Comparison of ENCODE assay signal across 24 cellular contexts in genomic region chr1:205133287-205133686, GRCh38.
"Had no signal": no experiment of that assay in that cellular context is flagged by ENCODE, and none has a peak within 500 bp of the region (broad histone marks: within the 10 kb centered on the region; RNA-seq: fewer than 3 reads in every experiment).

No MANE protein-coding gene starts in this region.

- H3K27ac ChIP-seq: colonic mucosa, epithelial cell of prostate, esophagus squamous epithelium, gastrocnemius medialis, heart right ventricle, left lung, lower lobe of right lung had no signal

- H3K4me3 Mint-ChIP-seq: dendritic cell treated with granulocyte-macrophage colony-stimulating factor and Interleukin-4, amounts not matched to agents 40 ng/mL and 50 ng/mL, for 4 days; effector memory CD8-positive, alpha-beta T cell; endodermal cell; naive thymus-derived CD8-positive, alpha-beta T cell had no signal

- DNase-seq: colonic mucosa; cortex of kidney; effector CD8-positive, alpha-beta T cell; effector memory CD8-positive, alpha-beta T cell; endodermal cell; erythroblast; esophagus squamous epithelium; foreskin fibroblast; foreskin melanocyte; gastrocnemius medialis; glutamatergic neuron; head of caudate nucleus; heart right ventricle; hippocampal formation; left cardiac atrium; left lung; left ventricle myocardium superior; lower lobe of right lung; mesendoderm; midbrain; naive thymus-derived CD8-positive, alpha-beta T cell had no signal

- H3K36me3 Mint-ChIP-seq: naive thymus-derived CD8-positive, alpha-beta T cell had no signal

- H3K27me3 Mint-ChIP-seq: dendritic cell treated with granulocyte-macrophage colony-stimulating factor and Interleukin-4, amounts not matched to agents 40 ng/mL and 50 ng/mL, for 4 days had no signal

- H3K9me3 ChIP-seq: colonic mucosa, esophagus squamous epithelium, gastrocnemius medialis, heart right ventricle, left lung, lower lobe of right lung had no signal

- H3K9me3 Mint-ChIP-seq: dendritic cell treated with granulocyte-macrophage colony-stimulating factor and Interleukin-4, amounts not matched to agents 40 ng/mL and 50 ng/mL, for 4 days; effector memory CD8-positive, alpha-beta T cell; naive thymus-derived CD8-positive, alpha-beta T cell had no signal

- H3K4me1 ChIP-seq: colonic mucosa, esophagus squamous epithelium, left lung, lower lobe of right lung had no signal

- H3K4me1 Mint-ChIP-seq: endodermal cell had no signal

- H3K4me3 ChIP-seq: colonic mucosa, esophagus squamous epithelium, gastrocnemius medialis, heart right ventricle, left lung, lower lobe of right lung had no signal

- H3K36me3 ChIP-seq: colonic mucosa, esophagus squamous epithelium, gastrocnemius medialis, heart right ventricle, left lung, lower lobe of right lung had no signal

- H3K27me3 ChIP-seq: colonic mucosa, esophagus squamous epithelium, gastrocnemius medialis, heart right ventricle, left lung had no signal

- ATAC-seq: effector memory CD8-positive, alpha-beta T cell; esophagus mucosa; gastrocnemius medialis; heart right ventricle; left cardiac atrium; left lung; left ventricle myocardium superior; lower lobe of right lung; naive thymus-derived CD8-positive, alpha-beta T cell had no signal

- H3K27ac Mint-ChIP-seq: dendritic cell treated with granulocyte-macrophage colony-stimulating factor and Interleukin-4, amounts not matched to agents 40 ng/mL and 50 ng/mL, for 4 days; effector memory CD8-positive, alpha-beta T cell; endodermal cell; naive thymus-derived CD8-positive, alpha-beta T cell had no signal
